Comparison of ENCODE assay signal across 9 cellular contexts in genomic region chr13:96650301-96650886, GRCh38.
DNase-seq lines count a peak whose midpoint lies in the region; ATAC-seq and TF ChIP-seq lines count a peak whose summit lies in the region.
"Had no signal": no experiment of that assay in that cellular context is flagged by ENCODE, and none has a peak within 500 bp of the region (broad histone marks: within the 10 kb centered on the region; RNA-seq: fewer than 3 reads in every experiment).

No MANE protein-coding gene starts in this region.

- DNase-seq in Daoy (ENCODE audit: low read depth): peak; percentile 62
- DNase-seq in epithelial cell of prostate (ENCODE audit: low read depth, low spot score): peak; percentile 31
- DNase-seq in LoVo (ENCODE audit: low spot score): no peak
- no peak for DNase-seq in psoas muscle
- no peak for DNase-seq in DMS114 treated with DMSO at 0.1 percent for 48 hours (lab: John Stamatoyannopoulos, UW; ENCODE audit: unreplicated experiment)
- DNase-seq in activated effector memory CD4-positive, alpha-beta T cell treated with Interleukin-2 at 50 U/mL for 16 hours: no peak
- DNase-seq: NCI-H1694 treated with DMSO at 0.1 percent for 48 hours had no signal

- no peaks in the 10 kb centered on the region for H3K36me3 ChIP-seq in psoas muscle (ENCODE audit: insufficient read depth in 1 of 2, low read depth in 1 of 2)

- H3K4me1 ChIP-seq in psoas muscle: no peaks in the 10 kb centered on the region

- WGBS in psoas muscle, 3 donors: 73 to 76% (median 74%) methylated on average over 3 of the region's 3 CpGs

- no peak overlapping the region for H3K4me3 ChIP-seq in psoas muscle

- H3K9me3 ChIP-seq in psoas muscle: no peaks in the 10 kb centered on the region

- H3K27me3 ChIP-seq in psoas muscle (ENCODE audit: insufficient read depth in 3 of 3, low read length in 2 of 3): no peaks in the 10 kb centered on the region

- peak; percentile 96 for ATAC-seq in GM21717 (IDR thresholded peaks at IDR 0.05; ENCODE audit: unreplicated experiment)
- ATAC-seq in HG03460 (IDR thresholded peaks at IDR 0.05; ENCODE audit: unreplicated experiment): peak; percentile 79
- no peak for ATAC-seq in psoas muscle

- H3K27ac ChIP-seq in epithelial cell of prostate (peak overlapping the region; percentile 80), psoas muscle (no peak overlapping the region)

- TF ChIP-seq CTCF in psoas muscle (IDR thresholded peaks at IDR 0.05): no peak

- intact Hi-C loops in psoas muscle (cut with DNase I): no loop called here

Comparison
In these comparisons a context has a peak if more than half of its experiments do, and no peak if none do; other contexts are left out.
1. DNase-seq: peak in Daoy (single experiment) and epithelial cell of prostate (single experiment); none in LoVo (single experiment), psoas muscle (0 of 2), DMS114 treated with DMSO at 0.1 percent for 48 hours (single experiment) and activated effector memory CD4-positive, alpha-beta T cell treated with Interleukin-2 at 50 U/mL for 16 hours (single experiment).
2. ATAC-seq: peak in GM21717 (single experiment) and HG03460 (single experiment); none in psoas muscle (0 of 4).